Comparison of ENCODE assay signal across 8 cellular contexts in genomic region chr6:147322299-147323162, GRCh38.
DNase-seq lines count a peak whose midpoint lies in the region; ATAC-seq and TF ChIP-seq lines count a peak whose summit lies in the region.

No MANE protein-coding gene starts in this region.

- TF ChIP-seq CTCF in transverse colon (IDR thresholded peaks at IDR 0.05), result no peak
- TF ChIP-seq CTCF in osteocyte (IDR thresholded peaks at IDR 0.05), result no peak

- H3K9me3 ChIP-seq in transverse colon, result no peaks in the 10 kb centered on the region

- no peaks in the 10 kb centered on the region for H3K36me3 Mint-ChIP-seq in IgD-negative memory B cell
- peaks cover 33% of the 10 kb centered on the region for H3K36me3 Mint-ChIP-seq in effector memory CD8-positive, alpha-beta T cell (ENCODE audit: insufficient read depth)
- H3K36me3 Mint-ChIP-seq in osteocyte (ENCODE audit: unreplicated experiment), result peaks cover 43% of the 10 kb centered on the region

- H3K4me1 ChIP-seq in transverse colon, result no peaks in the 10 kb centered on the region

- TF ChIP-seq POLR2A in transverse colon (IDR thresholded peaks at IDR 0.05), result no peak

- DNase-seq in effector memory CD8-positive, alpha-beta T cell, result peak; percentile 4 to 8 (median 6)
- DNase-seq in transverse colon (no peak), osteocyte (ENCODE audit: extremely low spot score, unreplicated experiment) (no peak), hepatic stellate cell (ENCODE audit: low spot score) (no peak), C1 segment of cervical spinal cord (lab: John Stamatoyannopoulos, UW) (no peak)

- H3K27me3 ChIP-seq in transverse colon, result no peaks in the 10 kb centered on the region

- H3K27me3 Mint-ChIP-seq in IgD-negative memory B cell (no peaks in the 10 kb centered on the region), osteocyte (ENCODE audit: unreplicated experiment) (no peaks in the 10 kb centered on the region)
- H3K27me3 Mint-ChIP-seq in effector memory CD8-positive, alpha-beta T cell, result no peaks in the 10 kb centered on the region

- H3K27ac ChIP-seq in transverse colon, result peak overlapping the region in 3 of 4 donors; percentile 11 to 51 (median 46)

- intact Hi-C loops in transverse colon (cut with DNase I; ENCODE audit: low total_unique reads), result no loop called here

- no peak for TF ChIP-seq EP300 in transverse colon (IDR thresholded peaks at IDR 0.05; ENCODE audit: low read depth)

- H3K27ac Mint-ChIP-seq in IgD-negative memory B cell, result peak overlapping the region; percentile 25 to 93 (median 67)
- H3K27ac Mint-ChIP-seq in effector memory CD8-positive, alpha-beta T cell, result peak overlapping the region; percentile 23 to 88
- H3K27ac Mint-ChIP-seq in osteocyte (ENCODE audit: unreplicated experiment), result no peak overlapping the region

- ATAC-seq in GM18499 (IDR thresholded peaks at IDR 0.05; ENCODE audit: insufficient read depth, unreplicated experiment) (peak; percentile 97), GM21528 (IDR thresholded peaks at IDR 0.05; ENCODE audit: low FRiP score, unreplicated experiment) (peak; percentile 99)
- ATAC-seq in effector memory CD8-positive, alpha-beta T cell (replicated peaks), result peak; percentile 91

- peak overlapping the region; percentile 79 to 94 (median 88) for H3K4me3 Mint-ChIP-seq in IgD-negative memory B cell
- H3K4me3 Mint-ChIP-seq in effector memory CD8-positive, alpha-beta T cell, result peak overlapping the region; percentile 4 to 63
- no peak overlapping the region for H3K4me3 Mint-ChIP-seq in osteocyte (ENCODE audit: unreplicated experiment)

- peaks cover 15 to 26% (median 23%) of the 10 kb centered on the region in 3 donors for H3K4me1 Mint-ChIP-seq in IgD-negative memory B cell
- H3K4me1 Mint-ChIP-seq in effector memory CD8-positive, alpha-beta T cell (ENCODE audit: low read depth in 2 of 2), result peaks cover 11 to 13% of the 10 kb centered on the region in 2 donors
- H3K4me1 Mint-ChIP-seq in osteocyte (ENCODE audit: unreplicated experiment), result no peaks in the 10 kb centered on the region

- 39 to 62% methylated on average over 3 to 5 of the region's 5 CpGs for WGBS in transverse colon (ENCODE audit: low coverage in 1 of 2), 2 donors

- in situ Hi-C loops in transverse colon (cut with MboI; ENCODE audit: low pct_ligation_motif_present in 1 of 4, low pct_unique_long_range_greater_than_20kb in 1 of 4, low sequenced_read_pairs in 3 of 4), result no loop called here

- peak overlapping the region in 1 of 4 donors; percentile 1 for H3K4me3 ChIP-seq in transverse colon

- H3K36me3 ChIP-seq in transverse colon, result peaks cover 0 to 40% (median 12%) of the 10 kb centered on the region in 4 donors

- H3K9me3 Mint-ChIP-seq in IgD-negative memory B cell, result no peaks in the 10 kb centered on the region
- H3K9me3 Mint-ChIP-seq in effector memory CD8-positive, alpha-beta T cell, result no peaks in the 10 kb centered on the region
- no peaks in the 10 kb centered on the region for H3K9me3 Mint-ChIP-seq in osteocyte (ENCODE audit: unreplicated experiment)

Comparison
In these comparisons a context has a peak if more than half of its experiments do, and no peak if none do; other contexts are left out.
1. DNase-seq: peak in effector memory CD8-positive, alpha-beta T cell (3 of 3); none in transverse colon (single experiment), osteocyte (single experiment), hepatic stellate cell (single experiment) and C1 segment of cervical spinal cord (0 of 14).
2. Peak in every context shown above with its lines, with median percentiles within 50 percentile points of each other: ATAC-seq.